Comparison of ENCODE assay signal across 1 cellular context in genomic region chr10:16891375-16892313, GRCh38.
TF ChIP-seq lines count a peak whose summit lies in the region.

No MANE protein-coding gene starts in this region.

TF ChIP-seq in K562, 482 proteins besides CTCF, POLR2A, EP300 and RAD21 (continued from another document):
- no peak for TF ChIP-seq TFE3 (CRISPR knock-in tag; IDR thresholded peaks at IDR 0.05)
- peak; percentile 80; the same call in 1 of the 2 replicates for TF ChIP-seq ZNF77 (CRISPR knock-in tag; IDR thresholded peaks at IDR 0.05)
- no peak for TF ChIP-seq SIRT6 (IDR thresholded peaks at IDR 0.05; ENCODE audit: low read depth, low read length)
- peak in 1 of 2 experiments; percentile 100; a peak in 2 of 4 replicates for TF ChIP-seq BCLAF1 (IDR thresholded peaks at IDR 0.05; ENCODE audit: borderline replicate concordance in 1 of 2, control insufficient read depth in 1 of 2, low read depth in 2 of 2, low read length in 1 of 2)
- no peak for TF ChIP-seq ZNF518B (CRISPR knock-in tag; IDR thresholded peaks at IDR 0.05)
- no peak for TF ChIP-seq PCBP1 (IDR thresholded peaks at IDR 0.05; ENCODE audit: low read depth, low read length, poor library complexity, severe bottlenecking)
- TF ChIP-seq IFI16 (CRISPR knock-in tag; IDR thresholded peaks at IDR 0.05): no peak
- TF ChIP-seq PPARD (CRISPR knock-in tag; IDR thresholded peaks at IDR 0.05): no peak
- no peak for TF ChIP-seq RBBP5 (IDR thresholded peaks at IDR 0.05; ENCODE audit: borderline replicate concordance, insufficient read depth, low read length, poor library complexity, severe bottlenecking)
- peak; percentile 94 for TF ChIP-seq OTX1 (CRISPR knock-in tag; IDR thresholded peaks at IDR 0.05)
- TF ChIP-seq POLR3G (IDR thresholded peaks at IDR 0.05; ENCODE audit: extremely low read depth, insufficient read length, insufficient replicate concordance): no peak
- peak; percentile 98 for TF ChIP-seq ZBED1 (IDR thresholded peaks at IDR 0.05)
- peak; percentile 97 for TF ChIP-seq THRAP3 (IDR thresholded peaks at IDR 0.05; ENCODE audit: borderline replicate concordance)
- no peak for TF ChIP-seq ZNF12 (CRISPR knock-in tag; IDR thresholded peaks at IDR 0.05)
- peak; percentile 97 for TF ChIP-seq ILF3 (IDR thresholded peaks at IDR 0.05; ENCODE audit: borderline replicate concordance)
- peak; percentile 87; the same call in 1 of the 2 replicates for TF ChIP-seq ESRRB (CRISPR knock-in tag; IDR thresholded peaks at IDR 0.05; ENCODE audit: borderline replicate concordance)
- peak; percentile 79 for TF ChIP-seq BACH1 (tag; IDR thresholded peaks at IDR 0.05)
- TF ChIP-seq TRIM28 (IDR thresholded peaks at IDR 0.05): no peak
- peak; percentile 72 for TF ChIP-seq NFE2L1 (tag; IDR thresholded peaks at IDR 0.05; ENCODE audit: borderline replicate concordance, low read depth)
- 0 out of 2 replicates have a peak, but pooled peaks have one; percentile 48 for TF ChIP-seq XRCC3 (IDR thresholded peaks at IDR 0.05)
- TF ChIP-seq ZBTB34 (CRISPR knock-in tag; IDR thresholded peaks at IDR 0.05): no peak
- TF ChIP-seq COPS2 (conservative IDR thresholded peaks at IDR 0.05): no peak
- TF ChIP-seq TAF9B (IDR thresholded peaks at IDR 0.05; ENCODE audit: partially characterized antibody): peak; percentile 94
- TF ChIP-seq MAZ (CRISPR knock-in tag; conservative IDR thresholded peaks at IDR 0.05 in 1 of 2, IDR thresholded peaks at IDR 0.05 in 1 of 2): peak in 1 of 2 experiments; percentile 44; a peak in 2 of 4 replicates
- TF ChIP-seq CAMTA2 (CRISPR knock-in tag; conservative IDR thresholded peaks at IDR 0.05): 0 out of 2 replicates have a peak, but pooled peaks have one; percentile 71
- no peak for TF ChIP-seq POLR3A (IDR thresholded peaks at IDR 0.05; ENCODE audit: borderline replicate concordance, extremely low read depth, insufficient read depth, insufficient read length)
- no peak for TF ChIP-seq MCM7 (IDR thresholded peaks at IDR 0.05)
- peak; percentile 32; the same call in 1 of the 2 replicates for TF ChIP-seq MYNN (IDR thresholded peaks at IDR 0.05)
- no peak for TF ChIP-seq MYNN (CRISPR knock-in tag; IDR thresholded peaks at IDR 0.05)
- no peak for TF ChIP-seq SIX5 (IDR thresholded peaks at IDR 0.05; ENCODE audit: borderline replicate concordance in 1 of 2, insufficient read depth in 1 of 2, low read depth in 1 of 2, low read length in 2 of 2)
- TF ChIP-seq TAF7 (tag; IDR thresholded peaks at IDR 0.05): no peak
- TF ChIP-seq ATF6 (CRISPR knock-in tag; IDR thresholded peaks at IDR 0.05): no peak
- no peak for TF ChIP-seq TAL1 (IDR thresholded peaks at IDR 0.05)
- TF ChIP-seq VEZF1 (CRISPR knock-in tag; IDR thresholded peaks at IDR 0.05): peak; percentile 55
- TF ChIP-seq HIVEP1 (CRISPR knock-in tag; IDR thresholded peaks at IDR 0.05): no peak
- TF ChIP-seq HLTF (IDR thresholded peaks at IDR 0.05): no peak
- TF ChIP-seq GTF2F1 (IDR thresholded peaks at IDR 0.05; ENCODE audit: low read depth, low read length): peak; percentile 99
